Comparison of ENCODE assay signal across 8 cellular contexts in genomic region chr1:184805667-184806295, GRCh38.
DNase-seq lines count a peak whose midpoint lies in the region; ATAC-seq and TF ChIP-seq lines count a peak whose summit lies in the region.

No MANE protein-coding gene starts in this region.

- DNase-seq in AG09309 (ENCODE audit: low read depth), result peak; percentile 41
- peak; percentile 88 for DNase-seq in NCI-H2227 treated with DMSO at 0.1 percent for 48 hours (lab: John Stamatoyannopoulos, UW)
- DNase-seq in activated CD4-positive, CD25-positive, alpha-beta regulatory T cell treated with anti-CD3 and anti-CD28 coated beads, Interleukin-2, amount 50 U/mL, for 16 hours (ENCODE audit: low read depth, low spot score), result peak; percentile 65
- DNase-seq in central memory CD4-positive, alpha-beta T cell, result peak; percentile 71
- DNase-seq in kidney glomerular epithelial cell (lab: John Stamatoyannopoulos, UW), result peak; percentile 84
- peak; percentile 74 to 82 (median 78) for DNase-seq in stimulated activated CD4-positive, alpha-beta T cell treated with anti-CD3 and anti-CD28 coated beads, Interleukin-1b, Interleukin-23, amount 100 ng/mL, for 24 hours (ENCODE audit: low read depth in 4 of 4, low spot score in 1 of 4)

- peak; percentile 94 for TF ChIP-seq CTCF in AG09309 (IDR thresholded peaks at IDR 0.05; ENCODE audit: control insufficient read depth, insufficient read depth, low read depth, low read length, missing control alignments)

- no peak overlapping the region for H3K4me3 ChIP-seq in AG09309 (ENCODE audit: control insufficient read depth, low read depth, low read length)

- ATAC-seq in GM18909 (IDR thresholded peaks at IDR 0.05; ENCODE audit: poor library complexity, unreplicated experiment) (peak; percentile 90), HG03159 (IDR thresholded peaks at IDR 0.05; ENCODE audit: unreplicated experiment) (peak; percentile 88)
